Comparison of ENCODE assay signal across 19 cellular contexts in the genomic region with DNA sequence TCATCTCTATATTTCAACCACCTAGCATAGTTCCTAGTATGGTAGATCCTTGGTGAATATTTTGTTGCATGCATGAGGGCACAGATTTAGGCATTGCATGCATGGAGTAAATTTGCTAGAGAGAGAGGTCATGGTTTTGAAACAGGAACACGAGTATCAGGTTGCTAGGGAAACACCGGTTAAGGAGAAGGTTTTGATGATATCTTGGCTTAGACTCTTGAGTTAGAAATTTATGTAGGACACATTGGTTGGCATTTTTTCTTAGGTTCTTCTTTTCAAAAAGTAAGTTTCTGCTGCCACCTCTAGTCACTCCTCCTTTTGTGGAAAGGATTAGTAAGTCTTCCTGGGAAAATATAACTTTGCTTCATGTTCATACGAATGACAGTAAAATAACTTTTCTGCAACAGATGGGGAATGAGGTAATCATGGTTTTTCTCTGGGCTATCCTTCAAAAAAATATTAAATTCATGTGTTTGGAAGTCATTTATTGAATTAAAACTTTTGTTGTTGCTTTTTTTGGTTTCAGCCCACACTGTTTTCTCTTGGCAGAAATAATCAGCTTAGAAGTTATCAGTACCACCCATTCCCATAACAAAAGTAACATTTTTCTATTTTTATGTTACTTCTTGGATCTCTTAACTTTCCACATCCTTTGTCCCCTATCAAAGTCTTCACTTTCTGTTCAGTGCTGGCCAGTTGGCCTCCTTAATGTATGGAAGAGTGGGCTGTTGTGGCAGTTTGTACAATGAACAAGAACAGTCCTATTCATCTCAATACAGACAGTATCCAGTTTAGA.
DNase-seq lines count a peak whose midpoint lies in the region; ATAC-seq and TF ChIP-seq lines count a peak whose summit lies in the region.
"Had no signal": no experiment of that assay in that cellular context is flagged by ENCODE, and none has a peak within 500 bp of the region (broad histone marks: within the 10 kb centered on the region; RNA-seq: fewer than 3 reads in every experiment).

No MANE protein-coding gene starts in this region.

- TF ChIP-seq CTCF in BJ (IDR thresholded peaks at IDR 0.05; ENCODE audit: insufficient read depth, low read depth, low read length) (no peak), mesothelial cell of epicardium (IDR thresholded peaks at IDR 0.05; ENCODE audit: unreplicated experiment) (no peak)

- no peaks in the 10 kb centered on the region for H3K27me3 Mint-ChIP-seq in mesothelial cell of epicardium (ENCODE audit: low read depth)
- H3K27me3 Mint-ChIP-seq: dendritic cell treated with granulocyte-macrophage colony-stimulating factor and Interleukin-4, amounts not matched to agents 40 ng/mL and 50 ng/mL, for 4 days; progenitor cell of endocrine pancreas had no signal

- H3K27me3 ChIP-seq in BJ (ENCODE audit: control insufficient read depth, insufficient read depth, low read length): no peaks in the 10 kb centered on the region
- H3K27me3 ChIP-seq: BLaER1 treated with 17β-estradiol and CSF1 and Interleukin-3, amounts not matched to agents 10 nM and 100 nM; gastrocnemius medialis; tibial artery had no signal

- peak; percentile 82 for DNase-seq in BJ (ENCODE audit: low read depth)
- DNase-seq in KG1 (lab: John Stamatoyannopoulos, UW): peak; percentile 43
- peak; percentile 72 for DNase-seq in fibroblast of gingiva (ENCODE audit: low read depth)
- DNase-seq in mesothelial cell of epicardium (ENCODE audit: low spot score in 2 of 2, unreplicated experiment in 2 of 2): no peak
- no peak for DNase-seq in C1 segment of cervical spinal cord (lab: John Stamatoyannopoulos, UW)
- DNase-seq in islet precursor cell: no peak
- DNase-seq: activated CD4-positive, alpha-beta T cell treated with anti-CD3 and anti-CD28 coated beads, Interleukin-2, amount 50 U/mL, for 1 hour; activated T-cell treated with anti-CD3 and anti-CD28 coated beads, Interleukin-2, amount 50 U/mL, for 48 hours; DMS79 treated with DMSO at 0.1 percent for 48 hours; gastrocnemius medialis; NCI-H1105 treated with DMSO at 0.1 percent for 48 hours; NCI-H510A treated with DMSO at 0.1 percent for 48 hours; tibial artery had no signal

- H3K4me1 Mint-ChIP-seq in mesothelial cell of epicardium: peaks cover 34% of the 10 kb centered on the region

- peaks cover 22% of the 10 kb centered on the region for H3K9me3 Mint-ChIP-seq in mesothelial cell of epicardium
- H3K9me3 Mint-ChIP-seq: dendritic cell treated with granulocyte-macrophage colony-stimulating factor and Interleukin-4, amounts not matched to agents 40 ng/mL and 50 ng/mL, for 4 days had no signal

- CTCF ChIA-PET in BJ (lab: Yijun Ruan, JAX): no interaction called here

- H3K4me3 Mint-ChIP-seq in mesothelial cell of epicardium: no peak overlapping the region
- H3K4me3 Mint-ChIP-seq: dendritic cell treated with granulocyte-macrophage colony-stimulating factor and Interleukin-4, amounts not matched to agents 40 ng/mL and 50 ng/mL, for 4 days had no signal

- ATAC-seq in HG03196 (IDR thresholded peaks at IDR 0.05; ENCODE audit: unreplicated experiment) (no peak), HG02938 (IDR thresholded peaks at IDR 0.05; ENCODE audit: unreplicated experiment) (no peak)
- ATAC-seq: gastrocnemius medialis, HepG2 had no signal

- peaks cover 25% of the 10 kb centered on the region for H3K36me3 Mint-ChIP-seq in mesothelial cell of epicardium

- H3K4me3 ChIP-seq in BJ (ENCODE audit: low read depth, low read length): no peak overlapping the region
- H3K4me3 ChIP-seq: BLaER1 treated with 17β-estradiol and CSF1 and Interleukin-3, amounts not matched to agents 10 nM and 100 nM; gastrocnemius medialis; tibial artery had no signal

- peak overlapping the region; percentile 10 for H3K27ac Mint-ChIP-seq in mesothelial cell of epicardium
- H3K27ac Mint-ChIP-seq: dendritic cell treated with granulocyte-macrophage colony-stimulating factor and Interleukin-4, amounts not matched to agents 40 ng/mL and 50 ng/mL, for 4 days; progenitor cell of endocrine pancreas had no signal

- POLR2A ChIA-PET in BJ (lab: Charles Lee): no interaction called here

- no peaks in the 10 kb centered on the region for H3K36me3 ChIP-seq in BJ (ENCODE audit: control insufficient read depth, insufficient read depth, low read length)
- H3K36me3 ChIP-seq: BLaER1 treated with 17β-estradiol and CSF1 and Interleukin-3, amounts not matched to agents 10 nM and 100 nM; gastrocnemius medialis; tibial artery had no signal

Comparison
In these comparisons a context has a peak if more than half of its experiments do, and no peak if none do; other contexts are left out.
1. DNase-seq: peak in BJ (single experiment), KG1 (single experiment) and fibroblast of gingiva (single experiment); none in mesothelial cell of epicardium (0 of 2), C1 segment of cervical spinal cord (0 of 14) and islet precursor cell (single experiment).